27 cellular contexts compared by ENCODE assay signal in the genomic region with DNA sequence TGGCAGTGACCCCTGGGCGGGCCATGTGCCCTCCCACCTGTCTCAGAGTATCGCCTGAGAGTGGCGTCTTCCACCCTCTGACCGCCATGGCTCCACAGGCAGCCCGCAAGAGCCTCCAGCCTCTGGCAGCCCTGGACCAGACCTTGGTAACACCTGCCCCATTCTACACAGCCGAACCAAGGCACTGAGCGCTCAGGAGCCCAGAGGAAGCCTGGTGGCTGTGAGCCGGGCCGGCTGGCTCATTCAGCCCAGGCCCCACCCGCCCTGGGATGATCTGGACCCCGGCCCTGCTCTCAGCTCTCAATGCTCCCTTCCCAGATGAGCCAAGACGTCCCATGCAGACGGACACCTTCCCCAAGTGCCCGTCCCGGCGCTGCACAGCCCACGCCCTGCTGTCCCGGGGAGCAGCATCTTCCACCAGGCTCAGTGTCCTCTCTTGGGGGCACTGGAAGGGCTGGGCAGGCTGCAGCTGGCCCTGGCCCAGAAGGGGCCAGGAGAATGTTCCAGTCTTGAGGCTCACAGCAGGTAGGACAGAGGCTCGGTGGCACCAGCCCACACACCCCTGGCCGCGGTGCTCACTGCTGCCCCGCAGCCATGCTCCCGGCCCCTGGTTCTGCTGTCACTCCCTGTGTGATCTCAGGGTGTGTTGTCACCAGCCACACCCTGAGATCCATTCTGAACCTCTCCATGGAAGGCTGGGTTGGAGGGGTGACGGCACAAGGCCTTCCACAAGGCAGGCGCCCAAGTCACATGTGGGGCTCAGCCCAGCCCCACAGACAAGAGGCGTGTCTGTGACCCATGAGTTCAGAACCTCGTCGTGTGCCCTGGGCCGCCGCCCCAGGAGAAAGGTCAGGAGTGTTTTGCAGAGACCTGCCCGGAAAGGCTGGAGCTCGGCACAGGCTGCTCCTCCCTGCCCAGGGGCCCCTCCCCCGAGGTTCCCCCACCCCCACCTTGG.
"Had no signal": no experiment of that assay in that cellular context is flagged by ENCODE, and none has a peak within 500 bp of the region (broad histone marks: within the 10 kb centered on the region; RNA-seq: fewer than 3 reads in every experiment).

No MANE protein-coding gene starts in this region.

- H3K27me3 Mint-ChIP-seq: activated B cell treated with CpG ODN at 0.5 μM for 24 hours; activated CD8-positive, alpha-beta memory T cell treated with anti-CD3 and anti-CD28 coated beads, Interleukin-2, amount 10 ng/mL, durations not matched to agents 7 days and 5 days; activated naive CD4-positive, alpha-beta T cell treated with anti-CD3 and anti-CD28 coated beads, Interleukin-2, amount 50 U/mL, for 24 hours; activated naive CD8-positive, alpha-beta T cell treated with anti-CD3 and anti-CD28 coated beads, Interleukin-2, amount 50 U/mL, for 24 hours; naive thymus-derived CD8-positive, alpha-beta T cell; type B pancreatic cell had no signal

- H3K36me3 Mint-ChIP-seq: activated CD8-positive, alpha-beta memory T cell treated with anti-CD3 and anti-CD28 coated beads, Interleukin-2, amount 10 ng/mL, durations not matched to agents 7 days and 5 days; activated naive CD4-positive, alpha-beta T cell treated with anti-CD3 and anti-CD28 coated beads, Interleukin-2, amount 50 U/mL, for 24 hours; mesothelial cell of epicardium; naive thymus-derived CD8-positive, alpha-beta T cell; type B pancreatic cell had no signal

- H3K79me2 ChIP-seq: parathyroid adenoma had no signal

- H3K4me3 ChIP-seq: esophagus squamous epithelium, heart right ventricle, psoas muscle, uterus had no signal

- ATAC-seq: activated CD8-positive, alpha-beta memory T cell treated with anti-CD3 and anti-CD28 coated beads, Interleukin-2, amount 10 ng/mL, durations not matched to agents 7 days and 5 days; activated CD8-positive, alpha-beta T cell treated with anti-CD3 and anti-CD28 coated beads, Interleukin-2, amount 10 ng/mL, durations not matched to agents 7 days and 5 days; activated naive CD8-positive, alpha-beta T cell treated with anti-CD3 and anti-CD28 coated beads, Interleukin-2, amount 50 U/mL, for 24 hours; heart right ventricle; left ventricle myocardium superior; naive thymus-derived CD8-positive, alpha-beta T cell; psoas muscle had no signal

- H3K4me1 Mint-ChIP-seq: activated naive CD4-positive, alpha-beta T cell treated with anti-CD3 and anti-CD28 coated beads, Interleukin-2, amount 50 U/mL, for 24 hours; activated naive CD8-positive, alpha-beta T cell treated with anti-CD3 and anti-CD28 coated beads, Interleukin-2, amount 50 U/mL, for 24 hours; mesothelial cell of epicardium; neural crest cell had no signal

- H2AFZ ChIP-seq: parathyroid adenoma had no signal

- H3K27me3 ChIP-seq: esophagus squamous epithelium, heart right ventricle, uterus had no signal

- H3K9me3 Mint-ChIP-seq: activated B cell treated with CpG ODN at 0.5 μM for 24 hours; activated naive CD4-positive, alpha-beta T cell treated with anti-CD3 and anti-CD28 coated beads, Interleukin-2, amount 50 U/mL, for 24 hours; activated naive CD8-positive, alpha-beta T cell treated with anti-CD3 and anti-CD28 coated beads, Interleukin-2, amount 50 U/mL, for 24 hours; activated T-helper 2 cell treated with anti-CD3 and anti-CD28 coated beads, Interferon-gamma antibody, Interleukin-2, Interleukin-4, amounts not matched to agents 10 μg/mL and 5 μg/mL and 100 μg/mL, durations not matched to agents 14 hours and 24 hours and 36 hours; mesothelial cell of epicardium; naive thymus-derived CD8-positive, alpha-beta T cell; neural crest cell; T-helper 2 cell treated with Interferon-gamma antibody and Interleukin-4, amounts not matched to agents 5 μg/mL and 100 μg/mL, for 36 hours; type B pancreatic cell had no signal

- H3K36me3 ChIP-seq: esophagus squamous epithelium, heart right ventricle, uterus had no signal

- H3K27ac Mint-ChIP-seq: activated B cell treated with CpG ODN at 0.5 μM for 24 hours; activated CD8-positive, alpha-beta memory T cell treated with anti-CD3 and anti-CD28 coated beads, Interleukin-2, amount 10 ng/mL, durations not matched to agents 7 days and 5 days; activated CD8-positive, alpha-beta T cell treated with anti-CD3 and anti-CD28 coated beads, Interleukin-2, amount 10 ng/mL, durations not matched to agents 7 days and 5 days; activated naive CD4-positive, alpha-beta T cell treated with anti-CD3 and anti-CD28 coated beads, Interleukin-2, amount 50 U/mL, for 24 hours; activated naive CD8-positive, alpha-beta T cell treated with anti-CD3 and anti-CD28 coated beads, Interleukin-2, amount 50 U/mL, for 24 hours; activated T-helper 2 cell treated with anti-CD3 and anti-CD28 coated beads, Interferon-gamma antibody, Interleukin-2, Interleukin-4, amounts not matched to agents 10 μg/mL and 5 μg/mL and 100 μg/mL, durations not matched to agents 14 hours and 24 hours and 36 hours; mesothelial cell of epicardium; T-helper 2 cell treated with Interferon-gamma antibody and Interleukin-4, amounts not matched to agents 5 μg/mL and 100 μg/mL, for 36 hours; type B pancreatic cell had no signal

- H3K27ac ChIP-seq: heart right ventricle, parathyroid adenoma, psoas muscle, uterus had no signal

- DNase-seq: activated B cell treated with CpG ODN at 0.5 μM for 24 hours; activated CD4-positive, alpha-beta T cell treated with anti-CD3 and anti-CD28 coated beads, Interleukin-2, amount 50 U/mL, for 1 hour; activated CD8-positive, alpha-beta memory T cell treated with anti-CD3 and anti-CD28 coated beads, Interleukin-2, amount 10 ng/mL, durations not matched to agents 7 days and 5 days; activated CD8-positive, alpha-beta T cell treated with anti-CD3 and anti-CD28 coated beads, Interleukin-2, amount 10 ng/mL, durations not matched to agents 7 days and 5 days; activated naive CD8-positive, alpha-beta T cell treated with anti-CD3 and anti-CD28 coated beads, Interleukin-2, amount 50 U/mL, for 24 hours; activated T-cell treated with anti-CD3 and anti-CD28 coated beads, Interleukin-2, amount 50 U/mL, for 48 hours; amygdala; caudate nucleus; esophagus squamous epithelium; foreskin melanocyte; heart right ventricle; kidney glomerular epithelial cell; left ventricle myocardium superior; naive thymus-derived CD8-positive, alpha-beta T cell; occipital lobe; psoas muscle; stimulated activated CD4-positive, alpha-beta T cell treated with anti-CD3 and anti-CD28 coated beads, Interleukin-15, amount 100 ng/mL, for 24 hours; stimulated activated CD4-positive, alpha-beta T cell treated with anti-CD3 and anti-CD28 coated beads, Interleukin-2, amount 100 ng/mL, for 24 hours; stimulated activated naive CD4-positive, alpha-beta T cell; uterus had no signal

- H3K4me1 ChIP-seq: parathyroid adenoma, psoas muscle, uterus had no signal

- H3K9ac ChIP-seq: parathyroid adenoma had no signal

- H3K9me3 ChIP-seq: esophagus squamous epithelium, heart right ventricle, psoas muscle, uterus had no signal

- H3K4me3 Mint-ChIP-seq: activated B cell treated with CpG ODN at 0.5 μM for 24 hours; activated CD8-positive, alpha-beta memory T cell treated with anti-CD3 and anti-CD28 coated beads, Interleukin-2, amount 10 ng/mL, durations not matched to agents 7 days and 5 days; activated CD8-positive, alpha-beta T cell treated with anti-CD3 and anti-CD28 coated beads, Interleukin-2, amount 10 ng/mL, durations not matched to agents 7 days and 5 days; activated naive CD4-positive, alpha-beta T cell treated with anti-CD3 and anti-CD28 coated beads, Interleukin-2, amount 50 U/mL, for 24 hours; activated naive CD8-positive, alpha-beta T cell treated with anti-CD3 and anti-CD28 coated beads, Interleukin-2, amount 50 U/mL, for 24 hours; mesothelial cell of epicardium; naive thymus-derived CD8-positive, alpha-beta T cell; neural crest cell; T-helper 2 cell treated with Interferon-gamma antibody and Interleukin-4, amounts not matched to agents 5 μg/mL and 100 μg/mL, for 36 hours; type B pancreatic cell had no signal
